In the genomic region with DNA sequence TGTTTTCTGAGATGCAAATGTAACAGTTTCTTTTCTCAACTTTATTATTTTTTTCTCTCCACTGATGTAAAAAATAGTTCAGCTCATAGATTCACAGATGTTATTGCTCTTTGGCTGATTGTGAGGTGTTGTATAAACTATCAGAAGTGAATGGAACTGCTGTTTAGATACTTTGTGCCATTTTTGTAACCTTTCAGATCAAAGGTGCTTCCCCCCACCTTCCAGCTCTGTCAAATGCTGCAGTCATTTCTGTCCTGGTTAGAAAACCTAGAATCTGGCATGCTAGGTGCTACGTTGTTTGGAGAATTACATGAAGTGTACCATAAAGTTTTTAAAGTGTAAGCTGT, we compare ENCODE assay signal across 14 cellular contexts. TPM values are rescaled to one million over a fixed set of nuclear protein-coding genes. Genes with fewer than 3 reads are reported as not detected.
DNase-seq lines count a peak whose midpoint lies in the region; ATAC-seq lines count a peak whose summit lies in the region.
"Had no signal": no experiment of that assay in that cellular context is flagged by ENCODE, and none has a peak within 500 bp of the region (broad histone marks: within the 10 kb centered on the region; RNA-seq: fewer than 3 reads in every experiment).

No MANE protein-coding gene starts in this region.

- peaks cover 63% of the 10 kb centered on the region for H3K4me1 ChIP-seq in CD4-positive, alpha-beta memory T cell (ENCODE audit: insufficient read depth, low read length)

- no peaks in the 10 kb centered on the region for H3K27me3 Mint-ChIP-seq in CD4-positive, alpha-beta memory T cell
- H3K27me3 Mint-ChIP-seq in activated CD4-positive, alpha-beta memory T cell treated with anti-CD3 and anti-CD28 coated beads, Interleukin-2, amount 10 ng/mL, durations not matched to agents 7 days and 5 days = no peaks in the 10 kb centered on the region
- H3K27me3 Mint-ChIP-seq: activated B cell treated with CpG ODN at 0.5 μM for 24 hours had no signal

- H3K9me3 Mint-ChIP-seq in CD4-positive, alpha-beta memory T cell = no peaks in the 10 kb centered on the region
- no peaks in the 10 kb centered on the region for H3K9me3 Mint-ChIP-seq in activated CD4-positive, alpha-beta memory T cell treated with anti-CD3 and anti-CD28 coated beads, Interleukin-2, amount 10 ng/mL, durations not matched to agents 7 days and 5 days
- H3K9me3 Mint-ChIP-seq: activated B cell treated with CpG ODN at 0.5 μM for 24 hours had no signal

- peaks cover 40 to 68% (median 53%) of the 10 kb centered on the region in 4 donors for H3K4me1 Mint-ChIP-seq in CD4-positive, alpha-beta memory T cell
- peaks cover 85% of the 10 kb centered on the region for H3K4me1 Mint-ChIP-seq in activated CD4-positive, alpha-beta memory T cell treated with anti-CD3 and anti-CD28 coated beads, Interleukin-2, amount 10 ng/mL, durations not matched to agents 7 days and 5 days

- no peaks in the 10 kb centered on the region for H3K36me3 ChIP-seq in CD4-positive, alpha-beta memory T cell (ENCODE audit: insufficient read depth, low read length)
- H3K36me3 ChIP-seq: BLaER1, tibial nerve had no signal

- DNase-seq in CD4-positive, alpha-beta memory T cell = no peak
- no peak for DNase-seq in activated CD4-positive, alpha-beta memory T cell treated with anti-CD3 and anti-CD28 coated beads, Interleukin-2, amount 10 ng/mL, durations not matched to agents 7 days and 5 days
- DNase-seq in NCI-H2227 (lab: John Stamatoyannopoulos, UW; ENCODE audit: unreplicated experiment) (no peak), 8988T (no peak), COLO668 (lab: John Stamatoyannopoulos, UW; ENCODE audit: unreplicated experiment) (no peak), iPS-NIHi7 (ENCODE audit: extremely low spot score) (no peak)
- DNase-seq: activated B cell treated with CpG ODN at 0.5 μM for 24 hours, head of caudate nucleus, NCI-H446 had no signal

- H3K9me3 ChIP-seq in CD4-positive, alpha-beta memory T cell (ENCODE audit: control insufficient read depth in 1 of 2, low read length in 2 of 2) = no peaks in the 10 kb centered on the region
- H3K9me3 ChIP-seq: BLaER1, tibial nerve had no signal

- intact Hi-C loops in CD4-positive, alpha-beta memory T cell (cut with micrococcal nuclease) = no loop called here

- no peaks in the 10 kb centered on the region for H3K27me3 ChIP-seq in CD4-positive, alpha-beta memory T cell (ENCODE audit: insufficient read depth, low read length)
- H3K27me3 ChIP-seq: tibial nerve had no signal

- POLR2A ChIA-PET in CD4-positive, alpha-beta memory T cell (lab: Charles Lee; ENCODE audit: partially characterized antibody) = interaction anchor here (1.2 to 8.9 kb wide), 12 partner anchors 20 to 572 kb away, joined by 3 to 107 read pairs (median 14); a partner anchor contains a TSS
- POLR2A ChIA-PET in activated CD4-positive, alpha-beta memory T cell treated with anti-CD3 and anti-CD28 coated beads, Interleukin-2, amount 10 ng/mL, durations not matched to agents 7 days and 5 days (lab: Charles Lee) = interaction anchor here (1.7 to 12.1 kb wide), 13 partner anchors 18 to 423 kb away, joined by 6 to 255 read pairs (median 18); a partner anchor contains a TSS

- peak overlapping the region in 3 of 8 donors; percentile 26 to 61 (median 33) for H3K4me3 Mint-ChIP-seq in CD4-positive, alpha-beta memory T cell
- peak overlapping the region; percentile 15 for H3K4me3 Mint-ChIP-seq in activated CD4-positive, alpha-beta memory T cell treated with anti-CD3 and anti-CD28 coated beads, Interleukin-2, amount 10 ng/mL, durations not matched to agents 7 days and 5 days

- peak; percentile 44 for ATAC-seq in GM18517 (IDR thresholded peaks at IDR 0.05; ENCODE audit: unreplicated experiment)
- peak; percentile 26 for ATAC-seq in HG02798 (IDR thresholded peaks at IDR 0.05; ENCODE audit: poor library complexity, unreplicated experiment)

- peak overlapping the region in 6 of 7 donors; percentile 30 to 86 (median 82) for H3K27ac Mint-ChIP-seq in CD4-positive, alpha-beta memory T cell
- H3K27ac Mint-ChIP-seq in activated CD4-positive, alpha-beta memory T cell treated with anti-CD3 and anti-CD28 coated beads, Interleukin-2, amount 10 ng/mL, durations not matched to agents 7 days and 5 days = peak overlapping the region; percentile 98
- H3K27ac Mint-ChIP-seq: activated B cell treated with CpG ODN at 0.5 μM for 24 hours had no signal

- H3K4me3 ChIP-seq in CD4-positive, alpha-beta memory T cell (ENCODE audit: low read length in 2 of 2) = no peak overlapping the region
- H3K4me3 ChIP-seq: BLaER1, lung had no signal

- H3K36me3 Mint-ChIP-seq in CD4-positive, alpha-beta memory T cell = no peaks in the 10 kb centered on the region
- H3K36me3 Mint-ChIP-seq in activated CD4-positive, alpha-beta memory T cell treated with anti-CD3 and anti-CD28 coated beads, Interleukin-2, amount 10 ng/mL, durations not matched to agents 7 days and 5 days (ENCODE audit: low read depth) = peaks cover 13% of the 10 kb centered on the region

- CTCF ChIA-PET in CD4-positive, alpha-beta memory T cell (lab: Charles Lee; ENCODE audit: partially characterized antibody) = interaction anchor here (0.8 to 9.3 kb wide), 9 partner anchors 9 to 408 kb away, joined by 3 to 142 read pairs (median 4); no protein-coding TSS in a partner anchor
- CTCF ChIA-PET in activated CD4-positive, alpha-beta memory T cell treated with anti-CD3 and anti-CD28 coated beads, Interleukin-2, amount 10 ng/mL, durations not matched to agents 7 days and 5 days (lab: Charles Lee) = interaction anchor here (0.9 to 18.0 kb wide), 12 partner anchors 8 to 423 kb away, joined by 3 to 206 read pairs (median 5); a partner anchor contains a TSS

- no peak overlapping the region for H3K27ac ChIP-seq in CD4-positive, alpha-beta memory T cell (ENCODE audit: low read depth, low read length)
- H3K27ac ChIP-seq: BLaER1 had no signal

RNA-seq across cellular contexts. Expression of a gene that starts 1.7 kb away (rescaled TPM):
- 10 to 100 TPM; 11.9 to 12.3 TPM for total RNA-seq in CD4-positive, alpha-beta memory T cell
- 1 to 10 TPM; 4.4 to 7.9 TPM for polyA plus RNA-seq in CD4-positive, alpha-beta memory T cell
- 10 to 100 TPM; 60.0 to 62.7 TPM for total RNA-seq in activated CD4-positive, alpha-beta memory T cell treated with anti-CD3 and anti-CD28 coated beads, Interleukin-2, amount 10 ng/mL, durations not matched to agents 7 days and 5 days

RNA-seq across cellular contexts. Expression of a gene that starts 53.2 kb away (rescaled TPM):
- 100 to 1,000 TPM; 182 to 183 TPM for total RNA-seq in CD4-positive, alpha-beta memory T cell
- 100 to 1,000 TPM; 193 to 220 TPM for polyA plus RNA-seq in CD4-positive, alpha-beta memory T cell
- 100 to 1,000 TPM; 281 to 287 TPM for total RNA-seq in activated CD4-positive, alpha-beta memory T cell treated with anti-CD3 and anti-CD28 coated beads, Interleukin-2, amount 10 ng/mL, durations not matched to agents 7 days and 5 days

Comparison
In these comparisons a context has a peak if more than half of its experiments do, and no peak if none do; other contexts are left out.
1. RNA of a gene that starts 1.7 kb away (total RNA-seq): 60.0 to 62.7 TPM in activated CD4-positive, alpha-beta memory T cell treated with anti-CD3 and anti-CD28 coated beads, Interleukin-2, amount 10 ng/mL, durations not matched to agents 7 days and 5 days; 11.9 to 12.3 TPM in CD4-positive, alpha-beta memory T cell; every median in the first group is over 4 times any median in the second.